8 cellular contexts compared by ENCODE assay signal in the genomic region with DNA sequence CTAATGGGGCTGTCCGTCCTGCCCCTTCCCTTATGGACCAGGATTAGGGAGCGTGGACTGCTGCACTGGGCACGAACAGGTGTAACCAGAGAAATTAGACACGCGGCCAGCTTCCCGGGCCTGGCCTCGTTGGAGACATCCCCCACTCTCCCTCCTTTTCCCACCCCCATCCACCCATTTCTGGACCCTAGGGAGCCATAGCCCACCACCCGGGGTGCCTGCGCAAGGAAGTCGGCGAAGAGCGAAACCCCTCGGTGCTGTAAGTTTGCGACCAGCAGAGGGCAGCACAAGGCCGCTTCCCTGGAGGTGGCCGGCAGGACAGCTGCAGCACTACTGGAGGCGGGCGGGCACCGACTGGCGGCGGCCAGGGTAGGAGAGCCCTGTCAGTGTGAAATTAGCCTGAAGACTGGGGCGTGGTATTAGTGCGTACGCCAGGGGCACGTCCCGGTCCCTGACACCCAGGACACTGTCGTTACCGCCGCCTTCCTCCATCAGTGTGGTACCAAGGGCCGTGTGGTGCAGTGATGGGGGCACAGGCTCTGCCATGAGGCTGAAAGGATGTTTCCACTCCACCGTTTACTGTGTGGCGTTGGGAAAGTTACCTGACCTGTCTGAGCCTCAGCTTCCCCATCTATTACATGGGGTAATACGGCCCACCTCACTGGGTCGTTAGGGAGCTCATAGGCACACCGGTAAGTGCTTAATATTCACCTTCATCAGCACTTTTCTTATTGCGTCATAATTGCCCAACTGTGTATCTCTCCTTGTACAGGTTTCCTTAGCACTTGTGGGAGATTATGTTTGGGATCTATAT. TPM values are rescaled to one million over a fixed set of nuclear protein-coding genes. Genes with fewer than 3 reads are reported as not detected.
DNase-seq lines count a peak whose midpoint lies in the region; TF ChIP-seq lines count a peak whose summit lies in the region.

No MANE protein-coding gene starts in this region.

- peaks cover 8% of the 10 kb centered on the region for H3K27me3 Mint-ChIP-seq in endothelial cell (ENCODE audit: unreplicated experiment)

- H3K4me3 ChIP-seq in OCI-LY3 (ENCODE audit: low read length), result peak overlapping the region; percentile 52

- no peaks in the 10 kb centered on the region for H3K36me3 ChIP-seq in OCI-LY3 (replicated peaks; ENCODE audit: low read depth, low read length)

- no peak overlapping the region for H3K9ac ChIP-seq in OCI-LY3 (ENCODE audit: low read length)

- H3K27me3 ChIP-seq in OCI-LY3 (ENCODE audit: low read depth, low read length), result peaks cover 6% of the 10 kb centered on the region; the same call in 1 of the 2 replicates

- peak overlapping the region; percentile 66 for H3K4me2 ChIP-seq in OCI-LY3 (ENCODE audit: low read length)

- H3K27ac Mint-ChIP-seq in endothelial cell (ENCODE audit: unreplicated experiment), result no peak overlapping the region

- TF ChIP-seq EP300 in Ishikawa (IDR thresholded peaks at IDR 0.05; ENCODE audit: borderline replicate concordance), result no peak

- H3K4me3 Mint-ChIP-seq in endothelial cell (ENCODE audit: unreplicated experiment), result no peak overlapping the region

- TF ChIP-seq RAD21 in Ishikawa (IDR thresholded peaks at IDR 0.05; ENCODE audit: low read depth), result peak; percentile 96

- no peaks in the 10 kb centered on the region for H3K9me3 ChIP-seq in OCI-LY3 (ENCODE audit: insufficient read depth, low read length)

- H3K4me1 ChIP-seq in OCI-LY3 (ENCODE audit: low read length), result no peaks in the 10 kb centered on the region

- TF ChIP-seq CTCF in AG09319 (IDR thresholded peaks at IDR 0.05; ENCODE audit: low read depth, low read length) (peak; percentile 89), OCI-LY3 (IDR thresholded peaks at IDR 0.05; ENCODE audit: low read depth, low read length) (peak; percentile 85), endothelial cell (IDR thresholded peaks at IDR 0.05; ENCODE audit: unreplicated experiment) (peak; percentile 85)

- H3K27ac ChIP-seq in OCI-LY3 (ENCODE audit: low read length), result no peak overlapping the region

- H3K9me3 Mint-ChIP-seq in endothelial cell (ENCODE audit: unreplicated experiment), result no peaks in the 10 kb centered on the region

- H3K79me2 ChIP-seq in OCI-LY3 (ENCODE audit: low read length), result no peaks in the 10 kb centered on the region

- no peaks in the 10 kb centered on the region for H3K4me1 Mint-ChIP-seq in endothelial cell (ENCODE audit: unreplicated experiment)

- H3K36me3 Mint-ChIP-seq in endothelial cell (ENCODE audit: low read depth, unreplicated experiment), result no peaks in the 10 kb centered on the region

- no peaks in the 10 kb centered on the region for H4K20me1 ChIP-seq in OCI-LY3 (ENCODE audit: insufficient read depth, low read length)

- no peak overlapping the region; the same call in 1 of the 2 replicates for H2AFZ ChIP-seq in OCI-LY3 (ENCODE audit: low read depth, low read length)

- DNase-seq in AG09319 (ENCODE audit: extremely low read depth, low read depth), result peak; percentile 41
- DNase-seq in GM19240 (ENCODE audit: insufficient read length, low spot score), result peak; percentile 58
- DNase-seq in activated CD8-positive, alpha-beta memory T cell treated with anti-CD3 and anti-CD28 coated beads, Interleukin-2, amount 50 U/mL, for 4 hours, result peak; percentile 82
- DNase-seq in endothelial cell (ENCODE audit: low spot score), result peak; percentile 95
- DNase-seq in mucosa of gallbladder (ENCODE audit: low spot score), result peak; percentile 83
- peak; percentile 50 to 62 for DNase-seq in stimulated activated CD8-positive, alpha-beta memory T cell treated with anti-CD3 and anti-CD28 coated beads, Interleukin-4, amount 100 ng/mL, for 4 hours (ENCODE audit: low read depth in 2 of 2, low spot score in 1 of 2)

TF ChIP-seq in Ishikawa, 13 proteins besides CTCF, POLR2A, EP300 and RAD21:
- TF ChIP-seq USF1 (IDR thresholded peaks at IDR 0.05) (no peak), ZBTB7A (IDR thresholded peaks at IDR 0.05; ENCODE audit: low read depth) (peak; percentile 56; the same call in 1 of the 2 replicates), CEBPB (IDR thresholded peaks at IDR 0.05) (peak; percentile 78), YY1 (IDR thresholded peaks at IDR 0.05; ENCODE audit: low read depth) (no peak; the same call in 1 of the 2 replicates)
TF ChIP-seq in Ishikawa: peak in this region for 2.

RNA-seq across cellular contexts. Expression of gene VAX2, which starts 28.8 kb away (rescaled TPM):
- total RNA-seq in endothelial cell (ENCODE audit: unreplicated experiment) (2.2 TPM), mucosa of gallbladder (not detected)

RNA-seq across cellular contexts. Expression of gene CD207, which starts 36.0 kb away (rescaled TPM):
- total RNA-seq in endothelial cell (ENCODE audit: unreplicated experiment), result 0.74 TPM
- total RNA-seq in mucosa of gallbladder, result 0.52 TPM

RNA-seq across cellular contexts. Expression of gene CLEC4F, which starts 51.2 kb away (rescaled TPM):
- total RNA-seq in endothelial cell (ENCODE audit: unreplicated experiment), result 0.23 TPM
- total RNA-seq in mucosa of gallbladder, result 0.17 TPM

Comparison
In these comparisons a context has a peak if more than half of its experiments do, and no peak if none do; other contexts are left out.
1. DNase-seq: peak in every context shown above with its lines; median percentile 95 in endothelial cell; 83 in mucosa of gallbladder; 82 in activated CD8-positive, alpha-beta memory T cell treated with anti-CD3 and anti-CD28 coated beads, Interleukin-2, amount 50 U/mL, for 4 hours; 58 in GM19240; 56 in stimulated activated CD8-positive, alpha-beta memory T cell treated with anti-CD3 and anti-CD28 coated beads, Interleukin-4, amount 100 ng/mL, for 4 hours; 41 in AG09319.